ENCODE assay signal across 1 cellular context in the genomic region with DNA sequence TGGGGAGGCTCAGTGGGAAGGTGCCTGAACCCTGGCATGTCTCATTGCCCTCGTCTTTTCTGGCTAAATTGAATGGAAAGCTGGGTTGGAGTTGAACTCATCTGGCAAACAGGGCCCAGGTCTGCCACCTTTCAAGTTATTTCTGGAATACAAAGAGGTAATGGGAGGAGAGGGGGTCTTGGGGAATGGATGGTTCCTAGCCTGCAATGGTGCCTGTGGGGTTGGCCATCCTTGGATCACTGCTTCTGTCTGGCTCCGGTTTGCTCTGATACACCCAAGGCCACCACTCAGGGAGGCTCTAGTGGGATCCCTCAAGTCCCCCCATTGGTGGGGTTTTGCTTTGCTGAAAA.
TF ChIP-seq lines count a peak whose summit lies in the region.

No MANE protein-coding gene starts in this region.

TF ChIP-seq in HepG2, 621 proteins besides CTCF, POLR2A, EP300 and RAD21 (continued from another document):
- TF ChIP-seq PRDM15 (CRISPR knock-in tag; IDR thresholded peaks at IDR 0.05) (no peak), ZNF253 (CRISPR knock-in tag; IDR thresholded peaks at IDR 0.05; ENCODE audit: borderline replicate concordance) (no peak), ZFP36 (IDR thresholded peaks at IDR 0.05; ENCODE audit: borderline replicate concordance, low read depth, low read length, partially characterized antibody) (no peak), ARNTL (CRISPR knock-in tag; IDR thresholded peaks at IDR 0.05) (no peak), ZNF224 (CRISPR knock-in tag; IDR thresholded peaks at IDR 0.05) (peak; percentile 26; the same call in 1 of the 2 replicates), THAP8 (CRISPR knock-in tag; IDR thresholded peaks at IDR 0.05; ENCODE audit: borderline replicate concordance) (no peak), CEBPB (IDR thresholded peaks at IDR 0.05; ENCODE audit: borderline replicate concordance, low read depth, low read length) (no peak), TGIF2 (CRISPR knock-in tag; IDR thresholded peaks at IDR 0.05) (0 out of 2 replicates have a peak, but pooled peaks have one; percentile 34), ZNF761 (CRISPR knock-in tag; conservative IDR thresholded peaks at IDR 0.05) (no peak), ERF (CRISPR knock-in tag; IDR thresholded peaks at IDR 0.05) (no peak)
- TF ChIP-seq, protein P1, sequence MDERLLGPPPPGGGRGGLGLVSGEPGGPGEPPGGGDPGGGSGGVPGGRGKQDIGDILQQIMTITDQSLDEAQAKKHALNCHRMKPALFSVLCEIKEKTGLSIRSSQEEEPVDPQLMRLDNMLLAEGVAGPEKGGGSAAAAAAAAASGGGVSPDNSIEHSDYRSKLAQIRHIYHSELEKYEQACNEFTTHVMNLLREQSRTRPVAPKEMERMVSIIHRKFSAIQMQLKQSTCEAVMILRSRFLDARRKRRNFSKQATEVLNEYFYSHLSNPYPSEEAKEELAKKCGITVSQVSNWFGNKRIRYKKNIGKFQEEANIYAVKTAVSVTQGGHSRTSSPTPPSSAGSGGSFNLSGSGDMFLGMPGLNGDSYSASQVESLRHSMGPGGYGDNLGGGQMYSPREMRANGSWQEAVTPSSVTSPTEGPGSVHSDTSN (CRISPR knock-in tag; IDR thresholded peaks at IDR 0.05) = no peak
TF ChIP-seq in HepG2: peak in this region for 18.
